1 cellular context compared by ENCODE assay signal in the genomic region with DNA sequence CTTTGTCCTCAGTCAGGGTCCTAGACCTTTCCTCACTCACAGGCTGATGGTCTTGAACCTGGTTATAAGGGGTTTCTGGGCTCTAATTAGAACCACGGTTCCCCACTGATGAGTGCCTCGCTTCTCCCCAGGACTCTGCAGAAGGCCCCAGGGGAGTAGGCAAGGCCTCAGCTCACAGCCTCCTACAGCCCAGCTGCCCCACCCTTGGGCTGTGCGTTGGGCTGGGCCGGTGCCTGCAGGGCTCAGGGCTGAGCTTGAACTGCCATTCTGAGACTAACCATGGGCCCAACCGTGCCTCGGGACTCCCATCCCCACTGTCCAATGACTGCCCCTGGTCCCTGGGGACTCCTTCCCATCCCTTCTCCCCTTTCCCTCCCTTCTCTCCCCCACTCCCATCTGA.
TF ChIP-seq lines count a peak whose summit lies in the region.

No MANE protein-coding gene starts in this region.

TF ChIP-seq in WTC11, 78 proteins besides CTCF, POLR2A, EP300 and RAD21:
- TF ChIP-seq ZNF138 (CRISPR knock-in tag; conservative IDR thresholded peaks at IDR 0.05), result no peak
- no peak for TF ChIP-seq EMX1 (CRISPR knock-in tag; IDR thresholded peaks at IDR 0.05)
- no peak for TF ChIP-seq ESRRA (CRISPR knock-in tag; IDR thresholded peaks at IDR 0.05; ENCODE audit: borderline replicate concordance)
- no peak for TF ChIP-seq FOXJ3 (CRISPR knock-in tag; IDR thresholded peaks at IDR 0.05; ENCODE audit: borderline replicate concordance)
- TF ChIP-seq SMAD4 (CRISPR knock-in tag; IDR thresholded peaks at IDR 0.05), result no peak
- TF ChIP-seq ZNF263 (CRISPR knock-in tag; IDR thresholded peaks at IDR 0.05; ENCODE audit: low read depth), result no peak
- TF ChIP-seq TP53 (CRISPR knock-in tag; IDR thresholded peaks at IDR 0.05), result no peak
- TF ChIP-seq MYBL2 (CRISPR knock-in tag; IDR thresholded peaks at IDR 0.05), result no peak
- no peak for TF ChIP-seq ATF6 (CRISPR knock-in tag; IDR thresholded peaks at IDR 0.05)
- no peak for TF ChIP-seq PRRX2 (CRISPR knock-in tag; IDR thresholded peaks at IDR 0.05)
- no peak for TF ChIP-seq HMGA2 (CRISPR knock-in tag; IDR thresholded peaks at IDR 0.05)
- no peak for TF ChIP-seq ZNF121 (CRISPR knock-in tag; IDR thresholded peaks at IDR 0.05)
- no peak for TF ChIP-seq NFE2L1 (CRISPR knock-in tag; IDR thresholded peaks at IDR 0.05)
- TF ChIP-seq NFATC4 (CRISPR knock-in tag; IDR thresholded peaks at IDR 0.05), result no peak
- TF ChIP-seq E2F5 (CRISPR knock-in tag; IDR thresholded peaks at IDR 0.05), result no peak
- TF ChIP-seq, protein P1, sequence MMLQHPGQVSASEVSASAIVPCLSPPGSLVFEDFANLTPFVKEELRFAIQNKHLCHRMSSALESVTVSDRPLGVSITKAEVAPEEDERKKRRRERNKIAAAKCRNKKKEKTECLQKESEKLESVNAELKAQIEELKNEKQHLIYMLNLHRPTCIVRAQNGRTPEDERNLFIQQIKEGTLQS (CRISPR knock-in tag; conservative IDR thresholded peaks at IDR 0.05), result no peak
- no peak for TF ChIP-seq ZSCAN18 (CRISPR knock-in tag; IDR thresholded peaks at IDR 0.05)
- no peak for TF ChIP-seq ZNF423 (CRISPR knock-in tag; IDR thresholded peaks at IDR 0.05)
TF ChIP-seq in WTC11: peak in this region for 0.
